20 cellular contexts compared by ENCODE assay signal in genomic region chr1:82317671-82318070, GRCh38.
DNase-seq lines count a peak whose midpoint lies in the region; ATAC-seq, FAIRE-seq and TF ChIP-seq lines count a peak whose summit lies in the region.
"Had no signal": no experiment of that assay in that cellular context is flagged by ENCODE, and none has a peak within 500 bp of the region (broad histone marks: within the 10 kb centered on the region; RNA-seq: fewer than 3 reads in every experiment).

No MANE protein-coding gene starts in this region.

- no peaks in the 10 kb centered on the region for H3K79me2 ChIP-seq in PC-3 (ENCODE audit: low read length)
- no peaks in the 10 kb centered on the region for H3K79me2 ChIP-seq in keratinocyte (ENCODE audit: control insufficient read depth, insufficient read depth, low read length)

- no peak for TF ChIP-seq CTCF in PC-3 (conservative IDR thresholded peaks at IDR 0.05; ENCODE audit: low read depth, low read length)
- TF ChIP-seq CTCF in choroid plexus epithelial cell (conservative IDR thresholded peaks at IDR 0.05; ENCODE audit: low read depth, low read length): no peak
- TF ChIP-seq CTCF in keratinocyte (optimal IDR thresholded peaks at IDR 0.05 in 1 of 3, IDR thresholded peaks at IDR 0.05 in 1 of 3, conservative IDR thresholded peaks at IDR 0.05 in 1 of 3; ENCODE audit: extremely low read depth in 1 of 3, insufficient read depth in 2 of 3, low read length in 3 of 3): no peak

- no peak overlapping the region for H3K4me2 ChIP-seq in PC-3 (ENCODE audit: low read length)
- peak overlapping the region; percentile 64 for H3K4me2 ChIP-seq in keratinocyte (ENCODE audit: control insufficient read depth, extremely low read depth, insufficient read depth, low read depth, low read length)

- no peaks in the 10 kb centered on the region for H3F3A ChIP-seq in PC-3 (ENCODE audit: low read length, unreplicated experiment)

- no peaks in the 10 kb centered on the region for H4K20me1 ChIP-seq in PC-3 (ENCODE audit: low read length)
- no peaks in the 10 kb centered on the region for H4K20me1 ChIP-seq in keratinocyte (ENCODE audit: control insufficient read depth, extremely low read depth, insufficient read depth, low read length)

- no peak overlapping the region for H2AFZ ChIP-seq in PC-3 (ENCODE audit: low read length)
- H2AFZ ChIP-seq in keratinocyte (ENCODE audit: control insufficient read depth, low read length): peak overlapping the region; percentile 16

- H3K4me3 ChIP-seq in PC-3 (ENCODE audit: low read length): no peak overlapping the region
- H3K4me3 ChIP-seq in choroid plexus epithelial cell (ENCODE audit: low read depth, low read length): no peak overlapping the region
- H3K4me3 ChIP-seq in keratinocyte (ENCODE audit: control insufficient read depth in 2 of 3, extremely low read depth in 1 of 3, insufficient read depth in 2 of 3, low read depth in 1 of 3, low read length in 3 of 3): no peak overlapping the region
- H3K4me3 ChIP-seq: ascending aorta, colonic mucosa, thoracic aorta had no signal

- H3K9me2 ChIP-seq in PC-3 (replicated peaks; ENCODE audit: low read length): no peaks in the 10 kb centered on the region

- no peaks in the 10 kb centered on the region for H3K9me1 ChIP-seq in keratinocyte (ENCODE audit: control insufficient read depth, extremely low read depth, insufficient read depth, low read length)

- peak; percentile 96 for FAIRE-seq in keratinocyte (lab: Jason Lieb, UNC)

- H3K9me3 ChIP-seq in PC-3 (ENCODE audit: low read length): no peaks in the 10 kb centered on the region
- no peaks in the 10 kb centered on the region for H3K9me3 ChIP-seq in keratinocyte (ENCODE audit: control insufficient read depth, low read depth, low read length)
- H3K9me3 ChIP-seq: ascending aorta, colonic mucosa, thoracic aorta had no signal

- CTCF ChIA-PET in PC-3 (lab: Charles Lee): no interaction called here

- H3K9ac ChIP-seq in PC-3 (ENCODE audit: low read length): no peak overlapping the region
- H3K9ac ChIP-seq in keratinocyte (ENCODE audit: control insufficient read depth, extremely low read depth, insufficient read depth, low read length): no peak overlapping the region

- H3K4me1 ChIP-seq in PC-3 (ENCODE audit: insufficient read depth, low read length) (0 out of 2 replicates have a peak, but pooled peaks cover 3% of the 10 kb centered on the region), keratinocyte (ENCODE audit: control insufficient read depth, extremely low read depth, insufficient read depth, low read length) (peaks cover 29% of the 10 kb centered on the region)
- H3K4me1 ChIP-seq: ascending aorta, colonic mucosa had no signal

- intact Hi-C loops in PC-3 (cut with micrococcal nuclease): no loop called here

- DNase-seq in EL: peak; percentile 38
- peak; percentile 36 for DNase-seq in PC-3
- peak; percentile 36 for DNase-seq in choroid plexus epithelial cell (ENCODE audit: low read depth)
- peak; percentile 63 for DNase-seq in keratinocyte (ENCODE audit: low read depth, low spot score)
- DNase-seq in activated effector memory CD4-positive, alpha-beta T cell treated with anti-CD3 and anti-CD28 coated beads, Interleukin-2, amount 50 U/mL, for 16 hours: no peak
- DNase-seq in DMS53 (lab: John Stamatoyannopoulos, UW): no peak
- DNase-seq in NCI-H128 (lab: John Stamatoyannopoulos, UW; ENCODE audit: unreplicated experiment): no peak
- no peak for DNase-seq in effector CD8-positive, alpha-beta T cell (lab: John Stamatoyannopoulos, UW)
- DNase-seq: activated CD8-positive, alpha-beta memory T cell treated with anti-CD3 and anti-CD28 coated beads for 24 hours; activated T-cell treated with anti-CD3 and anti-CD28 coated beads, Interleukin-2, amount 50 U/mL, for 4 hours; colonic mucosa; GF-D8; hypothalamus; NCI-H1694; posterior cingulate gyrus; stimulated activated CD4-positive, alpha-beta T cell treated with anti-CD3 and anti-CD28 coated beads, Interleukin-1b, Interleukin-23, amount 100 ng/mL, for 48 hours; stimulated activated naive B cell treated with anti-CD40 and anti-IgM and Interleukin-4, amounts not matched to agents 10 μg/mL and 1 μg/mL and 100 μg/mL, for 72 hours had no signal

- H3K27ac ChIP-seq in PC-3 (ENCODE audit: low read length): no peak overlapping the region
- H3K27ac ChIP-seq in keratinocyte (ENCODE audit: control insufficient read depth, insufficient read depth, low read length): peak overlapping the region; percentile 44
- H3K27ac ChIP-seq: ascending aorta, colonic mucosa, thoracic aorta had no signal

- H3K27me3 ChIP-seq in PC-3 (ENCODE audit: low read length): no peaks in the 10 kb centered on the region
- no peaks in the 10 kb centered on the region for H3K27me3 ChIP-seq in keratinocyte (ENCODE audit: control insufficient read depth, extremely low read depth, insufficient read depth, low read length)
- H3K27me3 ChIP-seq: ascending aorta, colonic mucosa had no signal

- dilution Hi-C loops in keratinocyte (cut with MboI; ENCODE audit: extremely low pct_ligation_motif_present, low sequenced_read_pairs): no loop called here

- no TSS peak for BruUV-seq in PC-3 (replicated peaks; lab: Mats Ljungman, UMichigan)

- H3K36me3 ChIP-seq in PC-3 (ENCODE audit: low read depth, low read length) (no peaks in the 10 kb centered on the region), keratinocyte (ENCODE audit: control insufficient read depth in 2 of 2, extremely low read depth in 1 of 2, insufficient read depth in 2 of 2, low read length in 2 of 2) (no peaks in the 10 kb centered on the region)
- H3K36me3 ChIP-seq: ascending aorta, colonic mucosa, thoracic aorta had no signal

- no peak for ATAC-seq in PC-3
- ATAC-seq: activated CD4-positive, CD25-positive, alpha-beta regulatory T cell treated with anti-CD3 and anti-CD28 coated beads, Interleukin-2, amount 50 U/mL, for 24 hours; activated T-cell treated with anti-CD3 and anti-CD28 coated beads, Interleukin-2, amount 50 U/mL, for 4 hours; stimulated activated naive B cell treated with anti-CD40 and anti-IgM and Interleukin-4, amounts not matched to agents 10 μg/mL and 1 μg/mL and 100 μg/mL, for 72 hours had no signal

- POLR2A ChIA-PET in PC-3 (lab: Charles Lee; ENCODE audit: unreplicated experiment): no interaction called here

Comparison
In these comparisons a context has a peak if more than half of its experiments do, and no peak if none do; other contexts are left out.
1. DNase-seq: peak in EL (single experiment), PC-3 (single experiment), choroid plexus epithelial cell (single experiment) and keratinocyte (single experiment); none in activated effector memory CD4-positive, alpha-beta T cell treated with anti-CD3 and anti-CD28 coated beads, Interleukin-2, amount 50 U/mL, for 16 hours (single experiment), DMS53 (single experiment), NCI-H128 (single experiment) and effector CD8-positive, alpha-beta T cell (single experiment).